ENCODE assay signal across 11 cellular contexts in the genomic region with DNA sequence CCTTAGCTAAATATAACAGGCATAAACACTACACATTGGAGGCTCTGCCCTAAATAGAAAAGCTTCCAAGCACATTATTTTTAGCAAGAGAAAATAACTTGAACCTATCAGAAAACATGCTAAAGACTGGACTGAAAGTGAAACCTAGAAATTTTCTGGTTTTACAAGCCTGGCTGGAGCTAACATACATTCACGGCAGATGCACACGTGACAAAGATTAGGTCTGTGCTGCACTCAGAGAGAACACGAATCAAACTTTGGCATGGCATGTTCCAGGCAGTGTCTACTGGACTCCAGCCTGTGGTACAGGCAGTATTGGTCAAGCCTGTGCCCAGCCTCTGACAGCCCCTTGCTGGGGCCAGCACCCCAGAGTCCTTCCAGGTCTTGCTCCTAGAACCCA.
DNase-seq lines count a peak whose midpoint lies in the region; ATAC-seq, FAIRE-seq and TF ChIP-seq lines count a peak whose summit lies in the region.
"Had no signal": no experiment of that assay in that cellular context is flagged by ENCODE, and none has a peak within 500 bp of the region (broad histone marks: within the 10 kb centered on the region; RNA-seq: fewer than 3 reads in every experiment).

No MANE protein-coding gene starts in this region.

- H3K9me3 ChIP-seq in WERI-Rb-1 (ENCODE audit: severe bottlenecking), result peaks cover 3% of the 10 kb centered on the region
- H3K9me3 ChIP-seq: ascending aorta had no signal

- intact Hi-C loops in activated CD8-positive, alpha-beta T cell treated with anti-CD3 and anti-CD28 coated beads for 36 hours (cut with micrococcal nuclease), result no loop called here

- no peak for ATAC-seq in stimulated activated naive CD8-positive, alpha-beta T cell treated with anti-CD3 and anti-CD28 coated beads, Interleukin-15, Interleukin-2, amounts not matched to agents 100 U/mL and 50 U/mL, for 24 hours
- ATAC-seq in HG02981 (IDR thresholded peaks at IDR 0.05; ENCODE audit: unreplicated experiment), result peak; percentile 57
- no peak for ATAC-seq in activated CD8-positive, alpha-beta T cell treated with anti-CD3 and anti-CD28 coated beads for 36 hours

- H3K4me3 ChIP-seq in WERI-Rb-1 (ENCODE audit: low read depth, low read length), result no peak overlapping the region
- H3K4me3 ChIP-seq: ascending aorta had no signal

- CTCF ChIA-PET in activated CD8-positive, alpha-beta T cell treated with anti-CD3 and anti-CD28 coated beads for 36 hours (lab: Charles Lee), result interaction anchor here (1.2 kb wide), 1 partner anchor 22 kb away, joined by 3 read pairs; no protein-coding TSS in a partner anchor

- H3K9me3 Mint-ChIP-seq in stimulated activated naive CD8-positive, alpha-beta T cell treated with anti-CD3 and anti-CD28 coated beads, Interleukin-15, Interleukin-2, amounts not matched to agents 100 ng/mL and 50 ng/mL, for 24 hours, result no peaks in the 10 kb centered on the region
- no peaks in the 10 kb centered on the region for H3K9me3 Mint-ChIP-seq in activated CD8-positive, alpha-beta T cell treated with anti-CD3 and anti-CD28 coated beads for 36 hours

- FAIRE-seq in H54 (lab: Jason Lieb, UNC), result no peak
- FAIRE-seq: TTC549 had no signal

- H3K27me3 Mint-ChIP-seq in stimulated activated naive CD8-positive, alpha-beta T cell treated with anti-CD3 and anti-CD28 coated beads, Interleukin-15, Interleukin-2, amounts not matched to agents 100 ng/mL and 50 ng/mL, for 24 hours, result no peaks in the 10 kb centered on the region
- H3K27me3 Mint-ChIP-seq in activated CD8-positive, alpha-beta T cell treated with anti-CD3 and anti-CD28 coated beads for 36 hours, result no peaks in the 10 kb centered on the region

- no peaks in the 10 kb centered on the region for H3K36me3 Mint-ChIP-seq in stimulated activated naive CD8-positive, alpha-beta T cell treated with anti-CD3 and anti-CD28 coated beads, Interleukin-15, Interleukin-2, amounts not matched to agents 100 ng/mL and 50 ng/mL, for 24 hours (ENCODE audit: low read depth)
- no peaks in the 10 kb centered on the region for H3K36me3 Mint-ChIP-seq in activated CD8-positive, alpha-beta T cell treated with anti-CD3 and anti-CD28 coated beads for 36 hours (ENCODE audit: low read depth)

- peaks cover 10% of the 10 kb centered on the region for H3K4me1 Mint-ChIP-seq in stimulated activated naive CD8-positive, alpha-beta T cell treated with anti-CD3 and anti-CD28 coated beads, Interleukin-15, Interleukin-2, amounts not matched to agents 100 ng/mL and 50 ng/mL, for 24 hours (ENCODE audit: low read depth)
- H3K4me1 Mint-ChIP-seq in activated CD8-positive, alpha-beta T cell treated with anti-CD3 and anti-CD28 coated beads for 36 hours (ENCODE audit: low read depth), result peaks cover 21% of the 10 kb centered on the region

- no peaks in the 10 kb centered on the region for H3K27me3 ChIP-seq in WERI-Rb-1 (ENCODE audit: insufficient read depth, low read depth, severe bottlenecking)
- H3K27me3 ChIP-seq: ascending aorta had no signal

- H3K27ac ChIP-seq in WERI-Rb-1, result no peak overlapping the region
- H3K27ac ChIP-seq: ascending aorta had no signal

- peak overlapping the region; percentile 7 for H3K27ac Mint-ChIP-seq in stimulated activated naive CD8-positive, alpha-beta T cell treated with anti-CD3 and anti-CD28 coated beads, Interleukin-15, Interleukin-2, amounts not matched to agents 100 ng/mL and 50 ng/mL, for 24 hours
- peak overlapping the region; percentile 13 for H3K27ac Mint-ChIP-seq in activated CD8-positive, alpha-beta T cell treated with anti-CD3 and anti-CD28 coated beads for 36 hours

- POLR2A ChIA-PET in activated CD8-positive, alpha-beta T cell treated with anti-CD3 and anti-CD28 coated beads for 36 hours (lab: Charles Lee), result no interaction called here

- no peak for TF ChIP-seq POLR2A in H54 (IDR thresholded peaks at IDR 0.05; ENCODE audit: low read depth, low read length)

- no peak overlapping the region for H3K4me3 Mint-ChIP-seq in stimulated activated naive CD8-positive, alpha-beta T cell treated with anti-CD3 and anti-CD28 coated beads, Interleukin-15, Interleukin-2, amounts not matched to agents 100 ng/mL and 50 ng/mL, for 24 hours
- H3K4me3 Mint-ChIP-seq in activated CD8-positive, alpha-beta T cell treated with anti-CD3 and anti-CD28 coated beads for 36 hours, result no peak overlapping the region

- no peak for DNase-seq in stimulated activated naive CD8-positive, alpha-beta T cell treated with anti-CD3 and anti-CD28 coated beads, Interleukin-15, Interleukin-2, amounts not matched to agents 100 U/mL and 50 U/mL, for 24 hours
- DNase-seq in activated CD8-positive, alpha-beta T cell treated with anti-CD3 and anti-CD28 coated beads for 36 hours, result no peak
- DNase-seq in D341Med (ENCODE audit: low spot score), result no peak
- DNase-seq in SW 1271 (lab: John Stamatoyannopoulos, UW), result no peak
- no peak for DNase-seq in H54 (ENCODE audit: insufficient read length, low spot score)
- DNase-seq in WERI-Rb-1, result no peak
- DNase-seq: NCI-H446 treated with DMSO at 0.1 percent for 48 hours had no signal

- H3K36me3 ChIP-seq in WERI-Rb-1, result no peaks in the 10 kb centered on the region
- H3K36me3 ChIP-seq: ascending aorta had no signal

- TF ChIP-seq CTCF in activated CD8-positive, alpha-beta T cell treated with anti-CD3 and anti-CD28 coated beads for 36 hours (IDR thresholded peaks at IDR 0.05), result no peak
- TF ChIP-seq CTCF in WERI-Rb-1 (IDR thresholded peaks at IDR 0.05; ENCODE audit: low read depth, low read length), result no peak
